Comparison of ENCODE assay signal across 18 cellular contexts in the genomic region with DNA sequence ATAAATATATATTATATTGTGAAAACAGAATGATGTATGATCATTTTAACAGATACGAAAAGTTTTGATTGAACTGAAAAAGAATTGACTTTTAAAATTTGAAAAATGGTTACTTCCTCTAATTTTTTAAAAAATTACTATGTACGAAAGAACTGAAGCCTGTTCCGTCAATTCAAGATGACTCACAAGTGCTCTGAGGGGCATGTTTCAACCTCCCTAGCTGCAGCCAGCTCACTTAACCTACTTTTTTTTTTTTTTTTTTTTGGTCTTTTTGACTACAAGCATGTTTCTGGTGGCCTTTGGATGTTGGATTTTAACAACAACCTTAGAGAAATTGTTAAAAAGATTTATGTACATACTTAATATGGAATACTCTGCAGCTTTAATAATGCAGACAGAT.
"Had no signal": no experiment of that assay in that cellular context is flagged by ENCODE, and none has a peak within 500 bp of the region (broad histone marks: within the 10 kb centered on the region; RNA-seq: fewer than 3 reads in every experiment).

No MANE protein-coding gene starts in this region.

- H3K27ac ChIP-seq: esophagus muscularis mucosa, hepatocyte, left ventricle myocardium inferior, neutrophil, right atrium auricular region, tibial nerve, vagina had no signal

- ATAC-seq: activated CD8-positive, alpha-beta T cell treated with anti-CD3 and anti-CD28 coated beads, Interleukin-2, amount 10 ng/mL, durations not matched to agents 7 days and 5 days; natural killer cell; stimulated activated naive B cell treated with anti-CD40 and anti-IgM and Interleukin-4, amounts not matched to agents 10 μg/mL and 1 μg/mL and 100 μg/mL, for 72 hours had no signal

- DNase-seq: activated B cell treated with CpG ODN at 0.5 μM for 24 hours; activated CD4-positive, alpha-beta T cell treated with anti-CD3 and anti-CD28 coated beads, Interleukin-2, amount 10 ng/mL, durations not matched to agents 24 days and 14 days; activated CD8-positive, alpha-beta memory T cell treated with anti-CD3 and anti-CD28 coated beads, Interleukin-2, amount 50 U/mL, for 4 hours; activated CD8-positive, alpha-beta T cell treated with anti-CD3 and anti-CD28 coated beads, Interleukin-2, amount 10 ng/mL, durations not matched to agents 7 days and 5 days; activated naive CD8-positive, alpha-beta T cell treated with anti-CD3 and anti-CD28 coated beads for 36 hours; activated T-cell treated with anti-CD3 and anti-CD28 coated beads, Interleukin-2, amount 50 U/mL, for 48 hours; left ventricle myocardium inferior; natural killer cell; stimulated activated CD4-positive, alpha-beta T cell treated with anti-CD3 and anti-CD28 coated beads, Interleukin-15, amount 100 ng/mL, for 24 hours; stimulated activated CD4-positive, alpha-beta T cell treated with anti-CD3 and anti-CD28 coated beads, Interleukin-4, amount 100 ng/mL, for 1 hour; stimulated activated naive B cell treated with anti-CD40 and anti-IgM and Interleukin-4, amounts not matched to agents 10 μg/mL and 1 μg/mL and 100 μg/mL, for 72 hours; substantia nigra had no signal

- H3K4me3 ChIP-seq: esophagus muscularis mucosa, hepatocyte, left ventricle myocardium inferior, right atrium auricular region, tibial nerve, vagina had no signal
